Comparison of ENCODE assay signal across 21 cellular contexts in the genomic region with DNA sequence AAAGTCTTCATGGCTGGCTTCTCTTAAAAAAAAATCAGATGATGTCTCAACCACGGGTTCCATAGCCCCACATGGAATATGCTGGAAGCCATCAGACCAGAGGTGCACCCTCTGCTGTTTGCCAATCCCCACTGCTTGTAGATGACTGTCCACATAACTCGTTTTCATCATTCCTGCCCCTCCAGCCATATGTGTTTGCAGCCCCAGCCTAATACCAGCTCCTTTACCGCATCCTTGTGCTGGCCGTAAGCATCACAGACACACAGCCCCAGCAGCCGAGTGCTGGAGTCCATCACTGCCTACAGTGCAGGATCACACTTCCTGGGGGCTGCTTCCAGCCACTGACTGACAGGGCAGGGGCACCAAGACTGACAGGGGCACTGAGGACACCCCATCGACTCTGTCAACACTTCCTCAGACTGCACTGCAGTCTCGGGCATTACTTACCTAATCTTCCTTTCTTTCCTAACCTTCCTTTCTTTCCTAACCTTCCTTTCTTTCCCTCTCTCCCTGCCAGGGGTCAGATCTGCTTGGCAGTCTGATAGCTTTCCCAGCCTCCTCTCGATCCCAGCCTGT. TPM values are rescaled to one million over a fixed set of nuclear protein-coding genes. Genes with fewer than 3 reads are reported as not detected.
DNase-seq lines count a peak whose midpoint lies in the region; ATAC-seq and TF ChIP-seq lines count a peak whose summit lies in the region.
"Had no signal": no experiment of that assay in that cellular context is flagged by ENCODE, and none has a peak within 500 bp of the region (broad histone marks: within the 10 kb centered on the region; RNA-seq: fewer than 3 reads in every experiment).

No MANE protein-coding gene starts in this region.

- CTCF ChIA-PET in GM10248 (lab: Yijun Ruan, JAX): interaction anchor here (1.1 kb wide), 1 partner anchor 24 kb away, joined by 4 read pairs; no protein-coding TSS in a partner anchor

- H3K14ac ChIP-seq in mesenchymal stem cell (ENCODE audit: low read length in 2 of 2): peak overlapping the region in 1 of 2 experiments; percentile 5

- H3K36me3 Mint-ChIP-seq in CD14-positive monocyte: peaks cover 0 to 2% of the 10 kb centered on the region in 2 donors

- 49% methylated on average over 8 of the region's 8 CpGs for WGBS in mesenchymal stem cell
- WGBS in spleen, 5 donors: 14 to 39% (median 34%) methylated on average over 8 of the region's 8 CpGs

- TF ChIP-seq POLR2A in Peyer's patch (IDR thresholded peaks at IDR 0.05) (no peak), spleen (IDR thresholded peaks at IDR 0.05) (no peak)

- H3K9me3 ChIP-seq in Peyer's patch (no peaks in the 10 kb centered on the region), mesenchymal stem cell (ENCODE audit: control insufficient read depth, low read length) (no peaks in the 10 kb centered on the region), spleen (no peaks in the 10 kb centered on the region)
- H3K9me3 ChIP-seq: adrenal gland, BE2C had no signal

- H3K4me1 Mint-ChIP-seq in CD14-positive monocyte: peaks cover 6% of the 10 kb centered on the region
- H3K4me1 Mint-ChIP-seq: central memory CD8-positive, alpha-beta T cell had no signal

- H3K4me1 ChIP-seq in Peyer's patch: no peaks in the 10 kb centered on the region
- H3K4me1 ChIP-seq in mesenchymal stem cell (ENCODE audit: control insufficient read depth, insufficient read depth, low read depth, low read length): peaks cover 10% of the 10 kb centered on the region
- peaks cover 0 to 12% (median 3%) of the 10 kb centered on the region in 6 donors for H3K4me1 ChIP-seq in spleen
- H3K4me1 ChIP-seq: BE2C had no signal

- peak overlapping the region; percentile 85 to 91 for H2BK12ac ChIP-seq in mesenchymal stem cell (ENCODE audit: low read length in 2 of 2)

- H2AFZ ChIP-seq in mesenchymal stem cell (ENCODE audit: low read depth, low read length): peak overlapping the region; percentile 7

- peak overlapping the region; percentile 98 for H4K8ac ChIP-seq in mesenchymal stem cell (ENCODE audit: low read length)

- H3K27ac Mint-ChIP-seq in CD14-positive monocyte: peak overlapping the region in 1 of 7 donors; percentile 71

- H3K36me3 ChIP-seq in Peyer's patch (no peaks in the 10 kb centered on the region), mesenchymal stem cell (ENCODE audit: control insufficient read depth in 1 of 2, insufficient read depth in 2 of 2, low read depth in 1 of 2, low read length in 2 of 2) (no peaks in the 10 kb centered on the region), spleen (no peaks in the 10 kb centered on the region)
- H3K36me3 ChIP-seq: adrenal gland, BE2C had no signal

- H3K4me2 ChIP-seq in mesenchymal stem cell (ENCODE audit: low read length, poor library complexity, severe bottlenecking): no peak overlapping the region

- POLR2A ChIA-PET in GM10248 (lab: Yijun Ruan, JAX): no interaction called here

- H3K27me3 ChIP-seq in Peyer's patch: no peaks in the 10 kb centered on the region
- H3K27me3 ChIP-seq in mesenchymal stem cell (ENCODE audit: control insufficient read depth in 1 of 2, insufficient read depth in 1 of 2, low read length in 2 of 2): peaks cover 0 to 7% of the 10 kb centered on the region in 2 experiments
- H3K27me3 ChIP-seq in spleen (replicated peaks in 1 of 7): peaks cover 0 to 50% (median 0%) of the 10 kb centered on the region in 7 donors
- H3K27me3 ChIP-seq: adrenal gland, BE2C had no signal

- H3K4me3 Mint-ChIP-seq in CD14-positive monocyte: peak overlapping the region in 1 of 2 donors; percentile 19
- H3K4me3 Mint-ChIP-seq: central memory CD8-positive, alpha-beta T cell had no signal

- H2BK5ac ChIP-seq in mesenchymal stem cell (ENCODE audit: low read depth, low read length, poor library complexity, severe bottlenecking): no peak overlapping the region

- H3K27ac ChIP-seq in Peyer's patch (peak overlapping the region in 3 of 4 donors; percentile 17 to 57 (median 50)), mesenchymal stem cell (ENCODE audit: low read length, poor library complexity, severe bottlenecking) (peak overlapping the region; percentile 32), spleen (no peak overlapping the region)

- H3K9ac ChIP-seq in mesenchymal stem cell (ENCODE audit: low read length): peak overlapping the region; percentile 86

- H4K91ac ChIP-seq in mesenchymal stem cell (ENCODE audit: low read length): peak overlapping the region; percentile 97

- H3K4me3 ChIP-seq in Peyer's patch: no peak overlapping the region
- H3K4me3 ChIP-seq in mesenchymal stem cell (ENCODE audit: insufficient read depth in 1 of 2, low read depth in 1 of 2, low read length in 2 of 2): peak overlapping the region in 1 of 2 experiments; percentile 67
- H3K4me3 ChIP-seq in spleen: no peak overlapping the region
- H3K4me3 ChIP-seq: adrenal gland had no signal

- intact Hi-C loops in CD14-positive monocyte (cut with micrococcal nuclease): no loop called here
- intact Hi-C loops in spleen (cut with DNase I; ENCODE audit: low total_unique reads): no loop called here

- no peaks in the 10 kb centered on the region for H3K79me1 ChIP-seq in mesenchymal stem cell (replicated peaks; ENCODE audit: low read length, poor library complexity, severe bottlenecking)

- no peak for TF ChIP-seq CTCF in CD14-positive monocyte (IDR thresholded peaks at IDR 0.05)
- TF ChIP-seq CTCF in Peyer's patch (IDR thresholded peaks at IDR 0.05): no peak
- TF ChIP-seq CTCF in spleen (IDR thresholded peaks at IDR 0.05 in 8 of 11, conservative IDR thresholded peaks at IDR 0.05 in 3 of 11): no peak
- TF ChIP-seq CTCF in GM10248 (IDR thresholded peaks at IDR 0.05; ENCODE audit: control extremely low read depth, extremely low read depth, low read depth, missing control alignments): no peak

- H2BK15ac ChIP-seq in mesenchymal stem cell (ENCODE audit: low read depth, poor library complexity, severe bottlenecking): peak overlapping the region; percentile 85

- DNase-seq in CD14-positive monocyte (ENCODE audit: low spot score): peak; percentile 14
- no peak for DNase-seq in Peyer's patch
- DNase-seq in mesenchymal stem cell: peak; percentile 39
- DNase-seq in spleen: peak; percentile 54
- no peak for DNase-seq in dedifferentiated amniotic fluid mesenchymal stem cell (ENCODE audit: extremely low spot score)
- no peak for DNase-seq in 8988T
- DNase-seq in GM10248 (ENCODE audit: extremely low spot score): no peak
- DNase-seq: activated CD4-positive, alpha-beta T cell treated with anti-CD3 and anti-CD28 coated beads for 4 hours; activated effector memory CD4-positive, alpha-beta T cell treated with Interleukin-2 at 50 U/mL for 16 hours; BE2C; Calu3; effector CD4-positive, alpha-beta T cell; GDM1; Kasumi-1; midbrain; NCI-H1092 treated with DMSO at 0.1 percent for 48 hours; NCI-H526 had no signal

- peaks cover 26 to 38% (median 36%) of the 10 kb centered on the region in 3 donors for H3K27me3 Mint-ChIP-seq in CD14-positive monocyte (ENCODE audit: low read depth in 3 of 3)

- no peak for ATAC-seq in HG03025 (IDR thresholded peaks at IDR 0.05; ENCODE audit: low FRiP score, unreplicated experiment)
- ATAC-seq: PC-3 had no signal

- no peak overlapping the region for H2AK5ac ChIP-seq in mesenchymal stem cell (ENCODE audit: low read length, severe bottlenecking)

- H3K9me3 Mint-ChIP-seq in CD14-positive monocyte: peaks cover 0 to 3% (median 0%) of the 10 kb centered on the region in 7 donors
- H3K9me3 Mint-ChIP-seq: central memory CD8-positive, alpha-beta T cell had no signal

- no peak overlapping the region for H3K23ac ChIP-seq in mesenchymal stem cell (ENCODE audit: low read length in 2 of 2)

- peak overlapping the region; percentile 83 for H2BK120ac ChIP-seq in mesenchymal stem cell (ENCODE audit: low read depth, low read length)

- peak overlapping the region; percentile 62 to 69 for H3K18ac ChIP-seq in mesenchymal stem cell (ENCODE audit: low read depth in 1 of 2, low read length in 2 of 2)

- peak overlapping the region; percentile 29 to 74 for H3K4ac ChIP-seq in mesenchymal stem cell (ENCODE audit: low read depth in 1 of 2, low read length in 2 of 2)

RNA-seq across cellular contexts. Expression of a gene that starts 5.0 kb away (rescaled TPM):
- polyA plus RNA-seq in CD14-positive monocyte (not detected), spleen (under 1 TPM; 0.03 to 0.64 (median 0.30) TPM)
- total RNA-seq in Peyer's patch (not detected), spleen (1 to 10 TPM in 1 of 7 donors, under 1 TPM in 6; 0.11 to 1.4 (median 0.32) TPM)
- polyA plus RNA-seq in mesenchymal stem cell (2013, experiment 1 of 2): 1.4 TPM
- polyA plus RNA-seq in mesenchymal stem cell (2013, experiment 2 of 2): 1.4 TPM
- total RNA-seq: Calu3, PC-3 had no signal

Comparison
In these comparisons a context has a peak if more than half of its experiments do, and no peak if none do; other contexts are left out.
1. DNase-seq: peak in CD14-positive monocyte (single experiment), mesenchymal stem cell (single experiment) and spleen (single experiment); none in Peyer's patch (0 of 3), dedifferentiated amniotic fluid mesenchymal stem cell (single experiment), 8988T (single experiment) and GM10248 (single experiment).
2. H3K27ac ChIP-seq: peak in Peyer's patch (3 of 4) and mesenchymal stem cell (single experiment); none in spleen (0 of 8).